25 cellular contexts compared by ENCODE assay signal in the genomic region with DNA sequence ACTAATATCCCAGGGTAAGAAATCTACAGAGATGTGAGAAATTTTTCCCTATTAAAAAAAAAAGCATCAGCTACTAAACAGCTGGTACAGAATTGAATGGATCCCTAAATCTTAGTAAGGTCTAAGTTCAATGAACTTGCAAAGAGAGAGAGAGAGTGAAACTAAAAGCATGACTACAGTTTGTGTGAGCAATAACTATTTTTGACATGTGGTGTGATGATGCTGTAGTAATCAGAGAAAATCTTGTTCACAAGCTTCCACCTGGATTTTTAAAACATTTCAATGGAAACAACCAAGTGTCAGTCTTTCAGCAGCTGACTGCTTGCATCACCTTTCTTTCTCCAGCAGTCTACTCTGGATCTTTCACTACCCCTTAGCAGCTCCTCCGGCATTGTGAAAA. TPM values are rescaled to one million over a fixed set of nuclear protein-coding genes. Genes with fewer than 3 reads are reported as not detected.
DNase-seq lines count a peak whose midpoint lies in the region; ATAC-seq and TF ChIP-seq lines count a peak whose summit lies in the region.
"Had no signal": no experiment of that assay in that cellular context is flagged by ENCODE, and none has a peak within 500 bp of the region (broad histone marks: within the 10 kb centered on the region; RNA-seq: fewer than 3 reads in every experiment).

No MANE protein-coding gene starts in this region.

- no peaks in the 10 kb centered on the region for H3K36me3 ChIP-seq in left ventricle myocardium inferior
- H3K36me3 ChIP-seq: SJSA1, suprapubic skin, uterus had no signal

- H3K27ac ChIP-seq in left ventricle myocardium inferior (replicated peaks), result peak overlapping the region; percentile 17
- H3K27ac ChIP-seq: body of pancreas, suprapubic skin, uterus had no signal

- ATAC-seq in Right ventricle myocardium superior (ENCODE audit: poor library complexity) (no peak), HG03139 (IDR thresholded peaks at IDR 0.05; ENCODE audit: unreplicated experiment) (no peak), GM19397 (IDR thresholded peaks at IDR 0.05; ENCODE audit: unreplicated experiment) (no peak)
- ATAC-seq: mucosa of descending colon had no signal

- no peak overlapping the region for H3K4me3 ChIP-seq in left ventricle myocardium inferior
- no peak overlapping the region for H3K4me3 ChIP-seq in fibroblast of the aortic adventitia (ENCODE audit: low read depth, low read length)
- H3K4me3 ChIP-seq: body of pancreas, mucosa of descending colon, SJSA1, suprapubic skin, uterus had no signal

- H3K4me1 ChIP-seq in left ventricle myocardium inferior, result peaks cover 17% of the 10 kb centered on the region
- H3K4me1 ChIP-seq: uterus had no signal

- TF ChIP-seq CTCF in left ventricle myocardium inferior (IDR thresholded peaks at IDR 0.05; ENCODE audit: borderline replicate concordance) (no peak), fibroblast of the aortic adventitia (IDR thresholded peaks at IDR 0.05; ENCODE audit: insufficient read depth, low read length) (no peak)

- H3K9me3 ChIP-seq in left ventricle myocardium inferior (replicated peaks), result no peaks in the 10 kb centered on the region
- H3K9me3 ChIP-seq: body of pancreas, mucosa of descending colon, suprapubic skin, uterus had no signal

- intact Hi-C loops in left ventricle myocardium inferior (cut with micrococcal nuclease), result no loop called here
- intact Hi-C loops in Right ventricle myocardium superior (cut with DNase I), result no loop called here

- DNase-seq in left ventricle myocardium inferior (no peak), Right ventricle myocardium superior (no peak), RPMI7951 (ENCODE audit: low read depth) (peak; percentile 37), fibroblast of the aortic adventitia (ENCODE audit: low read depth) (peak; percentile 35), stromal cell of bone marrow (ENCODE audit: low read depth) (peak; percentile 19), NCI-H2196 treated with DMSO at 0.1 percent for 48 hours (lab: John Stamatoyannopoulos, UW; ENCODE audit: unreplicated experiment) (no peak)
- DNase-seq: activated naive CD4-positive, alpha-beta T cell treated with anti-CD3 and anti-CD28 coated beads, Interleukin-2, amount 50 U/mL, for 16 hours; activated T-cell treated with anti-CD3 and anti-CD28 coated beads, Interleukin-2, amount 50 U/mL, for 48 hours; body of pancreas; CD4-positive, CD25-positive, alpha-beta regulatory T cell; cortex of kidney; DMS79; Karpas-422; mucosa of descending colon; NCI-H1092 treated with DMSO at 0.1 percent for 48 hours; NCI-H2107; NCI-H524 treated with DMSO at 0.1 percent for 48 hours; OCI-M1; stimulated activated CD4-positive, alpha-beta T cell treated with anti-CD3 and anti-CD28 coated beads, Interleukin-12 subunit alpha, Interleukin-12 subunit beta, amount 100 ng/mL, for 4 hours; uterus had no signal

- H3K27me3 ChIP-seq in left ventricle myocardium inferior (ENCODE audit: low read depth), result no peaks in the 10 kb centered on the region
- H3K27me3 ChIP-seq: body of pancreas, SJSA1, suprapubic skin, uterus had no signal

RNA-seq across cellular contexts. Expression of a gene that starts 45.2 kb away (rescaled TPM):
- 23.6 TPM for total RNA-seq in left ventricle myocardium inferior
- total RNA-seq in Right ventricle myocardium superior, result 28.8 TPM
- total RNA-seq in RPMI7951 (2014; rRNA removed; shearing (Covaris generic)), result 0.29 and 0.48 TPM in 2 replicates
- 83.2 and 108 TPM in 2 replicates for total RNA-seq in fibroblast of the aortic adventitia (ENCODE audit: low replicate concordance)
- total RNA-seq: CD4-positive, CD25-positive, alpha-beta regulatory T cell; T-helper 2 cell treated with Interferon-gamma antibody and Interleukin-4, amounts not matched to agents 100 ng/mL and 5 ng/mL, for 36 hours had no signal

Comparison
In these comparisons a context has a peak if more than half of its experiments do, and no peak if none do; other contexts are left out.
1. DNase-seq: peak in RPMI7951 (single experiment), fibroblast of the aortic adventitia (single experiment) and stromal cell of bone marrow (single experiment); none in left ventricle myocardium inferior (single experiment), Right ventricle myocardium superior (single experiment) and NCI-H2196 treated with DMSO at 0.1 percent for 48 hours (single experiment).
2. RNA of a gene that starts 45.2 kb away (total RNA-seq): 83.2 to 108 TPM in fibroblast of the aortic adventitia, 28.8 TPM in Right ventricle myocardium superior (single experiment) and 23.6 TPM in left ventricle myocardium inferior (single experiment); 0.29 to 0.48 TPM in RPMI7951; every median in the first group is over 10 times any median in the second.